ENCODE assay signal across 17 cellular contexts in the genomic region with DNA sequence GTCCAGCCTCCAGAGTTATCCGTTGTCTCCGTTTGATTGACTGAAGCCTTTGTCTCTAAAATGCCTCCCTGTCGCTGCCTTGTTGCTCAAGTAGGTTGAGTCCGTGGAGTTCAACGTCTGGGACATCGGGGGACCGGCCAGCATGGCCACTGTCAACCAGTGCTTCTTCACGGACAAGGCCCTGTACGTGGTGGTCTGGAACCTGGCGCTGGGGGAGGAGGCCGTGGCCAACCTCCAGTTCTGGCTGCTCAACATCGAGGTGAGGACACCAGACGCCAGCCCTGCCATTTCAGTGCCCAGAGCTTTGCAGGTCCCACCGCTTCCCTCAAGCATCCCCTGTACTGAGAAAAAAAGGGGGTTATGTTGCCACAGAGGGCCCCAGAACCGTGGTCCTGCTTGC.
DNase-seq lines count a peak whose midpoint lies in the region; ATAC-seq, FAIRE-seq and TF ChIP-seq lines count a peak whose summit lies in the region.
"Had no signal": no experiment of that assay in that cellular context is flagged by ENCODE, and none has a peak within 500 bp of the region (broad histone marks: within the 10 kb centered on the region; RNA-seq: fewer than 3 reads in every experiment).

No MANE protein-coding gene starts in this region.

- no peaks in the 10 kb centered on the region for H3K9me3 ChIP-seq in colonic mucosa
- no peaks in the 10 kb centered on the region for H3K9me3 ChIP-seq in lower lobe of right lung
- no peaks in the 10 kb centered on the region for H3K9me3 ChIP-seq in skeletal muscle tissue (ENCODE audit: control insufficient read depth in 3 of 3, low read length in 3 of 3)
- H3K9me3 ChIP-seq in upper lobe of left lung = no peaks in the 10 kb centered on the region

- no peak for TF ChIP-seq CTCF in colonic mucosa (IDR thresholded peaks at IDR 0.05)
- no peak for TF ChIP-seq CTCF in lower lobe of right lung (IDR thresholded peaks at IDR 0.05)
- TF ChIP-seq CTCF in chondrocyte (IDR thresholded peaks at IDR 0.05) = no peak
- no peak for TF ChIP-seq CTCF in upper lobe of left lung (IDR thresholded peaks at IDR 0.05)

- intact Hi-C loops in colonic mucosa (cut with DNase I) = no loop called here
- intact Hi-C loops in lower lobe of right lung (cut with DNase I) = no loop called here

- no peak overlapping the region for H3K27ac Mint-ChIP-seq in chondrocyte (ENCODE audit: unreplicated experiment)
- H3K27ac Mint-ChIP-seq: activated naive CD4-positive, alpha-beta T cell treated with anti-CD3 and anti-CD28 coated beads, Interleukin-2, amount 10 ng/mL, durations not matched to agents 7 days and 5 days; stimulated activated naive CD8-positive, alpha-beta T cell treated with anti-CD3 and anti-CD28 coated beads, Interleukin-15, Interleukin-2, amounts not matched to agents 100 ng/mL and 50 ng/mL, for 24 hours had no signal

- H3K9me3 Mint-ChIP-seq in chondrocyte (ENCODE audit: low read depth) = no peaks in the 10 kb centered on the region
- H3K9me3 Mint-ChIP-seq: activated naive CD4-positive, alpha-beta T cell treated with anti-CD3 and anti-CD28 coated beads, Interleukin-2, amount 10 ng/mL, durations not matched to agents 7 days and 5 days; naive B cell; stimulated activated naive CD8-positive, alpha-beta T cell treated with anti-CD3 and anti-CD28 coated beads, Interleukin-15, Interleukin-2, amounts not matched to agents 100 ng/mL and 50 ng/mL, for 24 hours had no signal

- no peak for TF ChIP-seq EP300 in upper lobe of left lung (IDR thresholded peaks at IDR 0.05)

- H3K4me3 ChIP-seq in colonic mucosa (no peak overlapping the region), lower lobe of right lung (no peak overlapping the region), skeletal muscle tissue (ENCODE audit: low read length in 3 of 3) (no peak overlapping the region), upper lobe of left lung (no peak overlapping the region)
- H3K4me3 ChIP-seq: SK-N-MC had no signal

- no peaks in the 10 kb centered on the region for H3K27me3 Mint-ChIP-seq in chondrocyte (ENCODE audit: low read depth)
- H3K27me3 Mint-ChIP-seq: naive B cell; stimulated activated naive CD8-positive, alpha-beta T cell treated with anti-CD3 and anti-CD28 coated beads, Interleukin-15, Interleukin-2, amounts not matched to agents 100 ng/mL and 50 ng/mL, for 24 hours had no signal

- H3K4me3 Mint-ChIP-seq in chondrocyte (ENCODE audit: unreplicated experiment) = no peak overlapping the region
- H3K4me3 Mint-ChIP-seq: activated naive CD4-positive, alpha-beta T cell treated with anti-CD3 and anti-CD28 coated beads, Interleukin-2, amount 10 ng/mL, durations not matched to agents 7 days and 5 days; naive B cell; stimulated activated naive CD8-positive, alpha-beta T cell treated with anti-CD3 and anti-CD28 coated beads, Interleukin-15, Interleukin-2, amounts not matched to agents 100 ng/mL and 50 ng/mL, for 24 hours had no signal

- H3K9ac ChIP-seq in colonic mucosa (ENCODE audit: low read depth in 2 of 2, low read length in 2 of 2) = no peak overlapping the region
- H3K9ac ChIP-seq in skeletal muscle tissue (ENCODE audit: low read depth in 1 of 3, low read length in 3 of 3) = no peak overlapping the region

- peak; percentile 0 for DNase-seq in ELF-1 (ENCODE audit: low read depth, low spot score)
- no peak for DNase-seq in colonic mucosa
- DNase-seq in lower lobe of right lung = no peak
- no peak for DNase-seq in chondrocyte (ENCODE audit: low spot score)
- no peak for DNase-seq in upper lobe of left lung
- no peak for DNase-seq in GM12891 (ENCODE audit: insufficient read length, low spot score)
- DNase-seq: activated naive CD4-positive, alpha-beta T cell treated with anti-CD3 and anti-CD28 coated beads, Interleukin-2, amount 10 ng/mL, durations not matched to agents 7 days and 5 days; DMS153; KG1; naive B cell; NCI-H1417 treated with DMSO at 0.1 percent for 48 hours; NCI-H446 treated with DMSO at 0.1 percent for 48 hours had no signal

- no peak for FAIRE-seq in GM12891 (lab: Jason Lieb, UNC)
- FAIRE-seq: TTC549 had no signal

- H3K36me3 Mint-ChIP-seq in chondrocyte (ENCODE audit: low read depth) = peaks cover 10% of the 10 kb centered on the region
- H3K36me3 Mint-ChIP-seq: activated naive CD4-positive, alpha-beta T cell treated with anti-CD3 and anti-CD28 coated beads, Interleukin-2, amount 10 ng/mL, durations not matched to agents 7 days and 5 days had no signal

- ATAC-seq in lower lobe of right lung (no peak), SK-N-SH treated with all-trans-retinoic acid at 6 μM for 48 hours (no peak), upper lobe of left lung (ENCODE audit: low FRiP score in 2 of 2) (no peak)

- 94 to 95% methylated on average over 11 to 15 of the region's 15 CpGs for WGBS in upper lobe of left lung, 2 donors

- TF ChIP-seq POLR2A in upper lobe of left lung (IDR thresholded peaks at IDR 0.05) (no peak), GM12891 (IDR thresholded peaks at IDR 0.05; ENCODE audit: low read depth, low read length) (no peak)

- peak overlapping the region; percentile 36 for H3K27ac ChIP-seq in colonic mucosa
- H3K27ac ChIP-seq in lower lobe of right lung = peak overlapping the region; percentile 64
- H3K27ac ChIP-seq in skeletal muscle tissue (ENCODE audit: low read depth, low read length) = peak overlapping the region; percentile 69
- peak overlapping the region in 2 of 4 donors; percentile 56 to 70 for H3K27ac ChIP-seq in upper lobe of left lung
- H3K27ac ChIP-seq: SK-N-MC had no signal

- H3K36me3 ChIP-seq in colonic mucosa (no peaks in the 10 kb centered on the region), lower lobe of right lung (peaks cover 59% of the 10 kb centered on the region), skeletal muscle tissue (ENCODE audit: control insufficient read depth in 3 of 3, insufficient read depth in 3 of 3, low read length in 3 of 3) (peaks cover 0 to 5% (median 2%) of the 10 kb centered on the region in 3 donors), upper lobe of left lung (peaks cover 0 to 15% (median 4%) of the 10 kb centered on the region in 4 donors)

- H3K4me1 ChIP-seq in colonic mucosa (no peaks in the 10 kb centered on the region), lower lobe of right lung (peaks cover 26% of the 10 kb centered on the region), skeletal muscle tissue (ENCODE audit: control insufficient read depth in 3 of 3, insufficient read depth in 3 of 3, low read length in 3 of 3) (peaks cover 3 to 7% (median 6%) of the 10 kb centered on the region in 3 donors), upper lobe of left lung (peaks cover 15 to 32% (median 20%) of the 10 kb centered on the region in 4 donors)

- H3K27me3 ChIP-seq in colonic mucosa = no peaks in the 10 kb centered on the region
- no peaks in the 10 kb centered on the region for H3K27me3 ChIP-seq in lower lobe of right lung (ENCODE audit: low read depth)
- no peaks in the 10 kb centered on the region for H3K27me3 ChIP-seq in skeletal muscle tissue (ENCODE audit: control insufficient read depth in 3 of 3, insufficient read depth in 3 of 3, low read length in 3 of 3)
- H3K27me3 ChIP-seq in upper lobe of left lung = no peaks in the 10 kb centered on the region

- H3K4me1 Mint-ChIP-seq in chondrocyte (ENCODE audit: low read depth) = peaks cover 3% of the 10 kb centered on the region
- H3K4me1 Mint-ChIP-seq: activated naive CD4-positive, alpha-beta T cell treated with anti-CD3 and anti-CD28 coated beads, Interleukin-2, amount 10 ng/mL, durations not matched to agents 7 days and 5 days; naive B cell had no signal

TF ChIP-seq in SK-N-SH treated with all-trans-retinoic acid at 6 μM for 48 hours, 23 proteins besides CTCF, POLR2A, EP300 and RAD21 (continues in another document):
- no peak for TF ChIP-seq PPARA (CRISPR knock-in tag; IDR thresholded peaks at IDR 0.05; ENCODE audit: borderline replicate concordance)

TF ChIP-seq in GM12891, 5 proteins besides CTCF, POLR2A, EP300 and RAD21:
- no peak for TF ChIP-seq SPI1 (IDR thresholded peaks at IDR 0.05; ENCODE audit: low read depth, low read length)
- TF ChIP-seq PAX5 (IDR thresholded peaks at IDR 0.05; ENCODE audit: insufficient read depth, low read length, severe bottlenecking) = no peak
- no peak for TF ChIP-seq POU2F2 (IDR thresholded peaks at IDR 0.05; ENCODE audit: low read depth, low read length)
- no peak for TF ChIP-seq TAF1 (IDR thresholded peaks at IDR 0.05; ENCODE audit: low read depth, low read length)
- no peak for TF ChIP-seq POLR2AphosphoS5 (IDR thresholded peaks at IDR 0.05; ENCODE audit: low read depth, low read length)
